14 cellular contexts compared by ENCODE assay signal in genomic region chr16:14196011-14196410, GRCh38.
DNase-seq lines count a peak whose midpoint lies in the region; ATAC-seq and TF ChIP-seq lines count a peak whose summit lies in the region.
"Had no signal": no experiment of that assay in that cellular context is flagged by ENCODE, and none has a peak within 500 bp of the region (broad histone marks: within the 10 kb centered on the region; RNA-seq: fewer than 3 reads in every experiment).

No MANE protein-coding gene starts in this region.

- H3K4me3 ChIP-seq in fibroblast of villous mesenchyme (ENCODE audit: low read depth, low read length) (no peak overlapping the region), thymus (ENCODE audit: low read length) (no peak overlapping the region)
- H3K4me3 ChIP-seq: tibial artery had no signal

- H3K27ac ChIP-seq in thymus (ENCODE audit: low read depth): peak overlapping the region; percentile 46
- H3K27ac ChIP-seq: tibial artery had no signal

- H3K36me3 Mint-ChIP-seq in activated naive CD8-positive, alpha-beta T cell: peaks cover 17% of the 10 kb centered on the region
- no peaks in the 10 kb centered on the region for H3K36me3 Mint-ChIP-seq in activated naive CD8-positive, alpha-beta T cell treated with anti-CD3 and anti-CD28 coated beads, Interleukin-2, amount 50 U/mL, for 24 hours (ENCODE audit: low read depth)
- peaks cover 9% of the 10 kb centered on the region for H3K36me3 Mint-ChIP-seq in T-helper 17 cell (ENCODE audit: low read depth)
- no peaks in the 10 kb centered on the region for H3K36me3 Mint-ChIP-seq in WTC11

- DNase-seq in activated naive CD8-positive, alpha-beta T cell treated with anti-CD3 and anti-CD28 coated beads, Interleukin-2, amount 50 U/mL, for 24 hours: no peak
- DNase-seq in T-helper 17 cell (no peak), fibroblast of villous mesenchyme (ENCODE audit: low read depth) (peak; percentile 77), GM10266 (ENCODE audit: extremely low spot score) (no peak), WTC11 (ENCODE audit: low spot score) (no peak)
- no peak for DNase-seq in activated T-cell treated with anti-CD3 and anti-CD28 coated beads, Interleukin-2, amount 50 U/mL, for 1 hour
- DNase-seq: activated CD4-positive, CD25-positive, alpha-beta regulatory T cell treated with anti-CD3 and anti-CD28 coated beads, Interleukin-2, amount 50 U/mL, for 72 hours; activated CD8-positive, alpha-beta memory T cell treated with anti-CD3 and anti-CD28 coated beads, Interleukin-2, amount 50 U/mL, for 48 hours; amniotic stem cell; NCI-H1436 treated with DMSO at 0.1 percent for 48 hours; tibial artery had no signal

- no peaks in the 10 kb centered on the region for H3K27me3 Mint-ChIP-seq in activated naive CD8-positive, alpha-beta T cell
- H3K27me3 Mint-ChIP-seq in activated naive CD8-positive, alpha-beta T cell treated with anti-CD3 and anti-CD28 coated beads, Interleukin-2, amount 50 U/mL, for 24 hours: no peaks in the 10 kb centered on the region
- H3K27me3 Mint-ChIP-seq in T-helper 17 cell (no peaks in the 10 kb centered on the region), WTC11 (ENCODE audit: low read depth) (no peaks in the 10 kb centered on the region)
- H3K27me3 Mint-ChIP-seq: dendritic cell treated with granulocyte-macrophage colony-stimulating factor and Interleukin-4, amounts not matched to agents 40 ng/mL and 50 ng/mL, for 4 days had no signal

- no peak overlapping the region for H3K4me3 Mint-ChIP-seq in activated naive CD8-positive, alpha-beta T cell
- H3K4me3 Mint-ChIP-seq in activated naive CD8-positive, alpha-beta T cell treated with anti-CD3 and anti-CD28 coated beads, Interleukin-2, amount 50 U/mL, for 24 hours: no peak overlapping the region
- H3K4me3 Mint-ChIP-seq in T-helper 17 cell: no peak overlapping the region
- no peak overlapping the region for H3K4me3 Mint-ChIP-seq in WTC11
- H3K4me3 Mint-ChIP-seq: dendritic cell treated with granulocyte-macrophage colony-stimulating factor and Interleukin-4, amounts not matched to agents 40 ng/mL and 50 ng/mL, for 4 days had no signal

- 90% methylated on average over 2 of the region's 2 CpGs for WGBS in thymus

- H3K4me1 Mint-ChIP-seq in activated naive CD8-positive, alpha-beta T cell (ENCODE audit: low read depth): peaks cover 43% of the 10 kb centered on the region
- peaks cover 23% of the 10 kb centered on the region for H3K4me1 Mint-ChIP-seq in activated naive CD8-positive, alpha-beta T cell treated with anti-CD3 and anti-CD28 coated beads, Interleukin-2, amount 50 U/mL, for 24 hours
- H3K4me1 Mint-ChIP-seq in T-helper 17 cell: peaks cover 13% of the 10 kb centered on the region
- H3K4me1 Mint-ChIP-seq in WTC11: 0 out of 2 replicates have a peak, but pooled peaks cover 3% of the 10 kb centered on the region

- TF ChIP-seq CTCF in fibroblast of villous mesenchyme (IDR thresholded peaks at IDR 0.05; ENCODE audit: insufficient read depth, low read depth, low read length) (no peak), GM10266 (IDR thresholded peaks at IDR 0.05; ENCODE audit: control insufficient read depth, insufficient read depth, low read depth, missing control alignments) (no peak), WTC11 (IDR thresholded peaks at IDR 0.05) (no peak)

- no peaks in the 10 kb centered on the region for H3K9me3 Mint-ChIP-seq in activated naive CD8-positive, alpha-beta T cell (ENCODE audit: low read depth)
- H3K9me3 Mint-ChIP-seq in activated naive CD8-positive, alpha-beta T cell treated with anti-CD3 and anti-CD28 coated beads, Interleukin-2, amount 50 U/mL, for 24 hours: no peaks in the 10 kb centered on the region
- H3K9me3 Mint-ChIP-seq in WTC11: no peaks in the 10 kb centered on the region
- H3K9me3 Mint-ChIP-seq: dendritic cell treated with granulocyte-macrophage colony-stimulating factor and Interleukin-4, amounts not matched to agents 40 ng/mL and 50 ng/mL, for 4 days had no signal

- POLR2A ChIA-PET in WTC11 (lab: Charles Lee): no interaction called here

- H3K4me1 ChIP-seq in thymus (ENCODE audit: control insufficient read depth, insufficient read depth, low read length): peaks cover 11% of the 10 kb centered on the region

- no peaks in the 10 kb centered on the region for H3K36me3 ChIP-seq in thymus (ENCODE audit: control insufficient read depth, insufficient read depth)
- H3K36me3 ChIP-seq: tibial artery had no signal

- H3K27me3 ChIP-seq in thymus (ENCODE audit: control insufficient read depth, insufficient read depth): no peaks in the 10 kb centered on the region
- H3K27me3 ChIP-seq: tibial artery had no signal

- H3K9me3 ChIP-seq in T-helper 17 cell (ENCODE audit: control insufficient read depth, low read length, poor library complexity, severe bottlenecking) (no peaks in the 10 kb centered on the region), thymus (ENCODE audit: control insufficient read depth) (no peaks in the 10 kb centered on the region)
- H3K9me3 ChIP-seq: tibial artery had no signal

- peak overlapping the region; percentile 51 for H3K27ac Mint-ChIP-seq in activated naive CD8-positive, alpha-beta T cell
- H3K27ac Mint-ChIP-seq in activated naive CD8-positive, alpha-beta T cell treated with anti-CD3 and anti-CD28 coated beads, Interleukin-2, amount 50 U/mL, for 24 hours: no peak overlapping the region
- H3K27ac Mint-ChIP-seq in T-helper 17 cell (peak overlapping the region; percentile 59), WTC11 (no peak overlapping the region)
- H3K27ac Mint-ChIP-seq: dendritic cell treated with granulocyte-macrophage colony-stimulating factor and Interleukin-4, amounts not matched to agents 40 ng/mL and 50 ng/mL, for 4 days had no signal

- ATAC-seq in activated naive CD8-positive, alpha-beta T cell treated with anti-CD3 and anti-CD28 coated beads, Interleukin-2, amount 50 U/mL, for 24 hours: no peak
- ATAC-seq in T-helper 17 cell: no peak
- ATAC-seq in WTC11: no peak

- CTCF ChIA-PET in WTC11 (lab: Charles Lee): interaction anchor here (1.1 kb wide), 1 partner anchor 9 kb away, joined by 4 read pairs; no protein-coding TSS in a partner anchor

TF ChIP-seq in WTC11, 78 proteins besides CTCF, POLR2A, EP300 and RAD21:
- TF ChIP-seq TCF7 (CRISPR knock-in tag; IDR thresholded peaks at IDR 0.05; ENCODE audit: low read depth) (no peak), SP1 (CRISPR knock-in tag; conservative IDR thresholded peaks at IDR 0.05) (no peak), SMAD4 (CRISPR knock-in tag; IDR thresholded peaks at IDR 0.05) (no peak)
- TF ChIP-seq, protein P1, sequence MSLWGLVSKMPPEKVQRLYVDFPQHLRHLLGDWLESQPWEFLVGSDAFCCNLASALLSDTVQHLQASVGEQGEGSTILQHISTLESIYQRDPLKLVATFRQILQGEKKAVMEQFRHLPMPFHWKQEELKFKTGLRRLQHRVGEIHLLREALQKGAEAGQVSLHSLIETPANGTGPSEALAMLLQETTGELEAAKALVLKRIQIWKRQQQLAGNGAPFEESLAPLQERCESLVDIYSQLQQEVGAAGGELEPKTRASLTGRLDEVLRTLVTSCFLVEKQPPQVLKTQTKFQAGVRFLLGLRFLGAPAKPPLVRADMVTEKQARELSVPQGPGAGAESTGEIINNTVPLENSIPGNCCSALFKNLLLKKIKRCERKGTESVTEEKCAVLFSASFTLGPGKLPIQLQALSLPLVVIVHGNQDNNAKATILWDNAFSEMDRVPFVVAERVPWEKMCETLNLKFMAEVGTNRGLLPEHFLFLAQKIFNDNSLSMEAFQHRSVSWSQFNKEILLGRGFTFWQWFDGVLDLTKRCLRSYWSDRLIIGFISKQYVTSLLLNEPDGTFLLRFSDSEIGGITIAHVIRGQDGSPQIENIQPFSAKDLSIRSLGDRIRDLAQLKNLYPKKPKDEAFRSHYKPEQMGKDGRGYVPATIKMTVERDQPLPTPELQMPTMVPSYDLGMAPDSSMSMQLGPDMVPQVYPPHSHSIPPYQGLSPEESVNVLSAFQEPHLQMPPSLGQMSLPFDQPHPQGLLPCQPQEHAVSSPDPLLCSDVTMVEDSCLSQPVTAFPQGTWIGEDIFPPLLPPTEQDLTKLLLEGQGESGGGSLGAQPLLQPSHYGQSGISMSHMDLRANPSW (CRISPR knock-in tag; conservative IDR thresholded peaks at IDR 0.05; ENCODE audit: low read depth): no peak

Comparison
In these comparisons a context has a peak if more than half of its experiments do, and no peak if none do; other contexts are left out.
1. H3K27ac Mint-ChIP-seq: peak in activated naive CD8-positive, alpha-beta T cell (single experiment) and T-helper 17 cell (single experiment); none in activated naive CD8-positive, alpha-beta T cell treated with anti-CD3 and anti-CD28 coated beads, Interleukin-2, amount 50 U/mL, for 24 hours (single experiment) and WTC11 (single experiment).